8 cellular contexts compared by ENCODE assay signal in genomic region chr18:26226229-26227050, GRCh38. TPM values are rescaled to one million over a fixed set of nuclear protein-coding genes. Genes with fewer than 3 reads are reported as not detected.
A peak's percentile ranks its signal among the peaks of the same experiment; 100 is the strongest.
DNase-seq lines count a peak whose midpoint lies in the region; ATAC-seq and TF ChIP-seq lines count a peak whose summit lies in the region.

TSS of gene TAF4B (plus strand) at chr18:26226445. CDS start at chr18:26226934, 489 bp downstream.

- CTCF ChIA-PET in activated B cell treated with CpG ODN at 0.5 μM for 24 hours (lab: Charles Lee) = interaction anchor here (1.3 kb wide), 1 partner anchor 134 kb away, joined by 3 read pairs; no protein-coding TSS in a partner anchor

- H3K4me1 ChIP-seq in spleen = peaks cover 10 to 38% (median 32%) of the 10 kb centered on the region in 6 donors

- H3K27me3 Mint-ChIP-seq in activated B cell treated with CpG ODN at 0.5 μM for 24 hours = no peaks in the 10 kb centered on the region

- H3K4me3 Mint-ChIP-seq in activated B cell treated with CpG ODN at 0.5 μM for 24 hours = peak within 1 kb of the TSS; percentile 96

- no peaks in the 10 kb centered on the region for H3K27me3 ChIP-seq in spleen (replicated peaks in 1 of 7)

- POLR2A ChIA-PET in activated B cell treated with CpG ODN at 0.5 μM for 24 hours (lab: Charles Lee) = interaction anchor here (0.8 to 2.0 kb wide), 6 partner anchors 10 to 138 kb away, joined by 3 to 18 read pairs (median 8); partner anchors contain the start of genes PSMA8 and SS18

- peaks cover 22% of the 10 kb centered on the region for H3K4me1 Mint-ChIP-seq in activated B cell treated with CpG ODN at 0.5 μM for 24 hours

- peak within 1 kb of the TSS; percentile 97 for H3K27ac Mint-ChIP-seq in activated B cell treated with CpG ODN at 0.5 μM for 24 hours

- peak in 2 of 3 donors; percentile 26 to 74 for TF ChIP-seq POLR2A in spleen (IDR thresholded peaks at IDR 0.05)

- 0% methylated on average over 7 to 101 of the region's 101 CpGs for WGBS in spleen, 5 donors

- no peak for TF ChIP-seq CTCF in activated B cell treated with CpG ODN at 0.5 μM for 24 hours (IDR thresholded peaks at IDR 0.05)
- TF ChIP-seq CTCF in spleen (IDR thresholded peaks at IDR 0.05 in 8 of 11, conservative IDR thresholded peaks at IDR 0.05 in 3 of 11) = no peak

- H3K36me3 ChIP-seq in spleen = no peaks in the 10 kb centered on the region

- peak within 1 kb of the TSS; percentile 73 to 98 (median 92) for H3K4me3 ChIP-seq in spleen

- no peaks in the 10 kb centered on the region for H3K9me3 ChIP-seq in spleen

- DNase-seq in AG08396 (ENCODE audit: low spot score) (peak; percentile 96), NCI-H345 (lab: John Stamatoyannopoulos, UW) (peak; percentile 95), activated B cell treated with CpG ODN at 0.5 μM for 24 hours (peak; percentile 95), caudate nucleus (lab: John Stamatoyannopoulos, UW) (peak; percentile 19 to 96 (median 89)), inferior parietal cortex (ENCODE audit: extremely low spot score) (peak; percentile 96), spleen (peak; percentile 96)

- H3K36me3 Mint-ChIP-seq in activated B cell treated with CpG ODN at 0.5 μM for 24 hours (ENCODE audit: low read depth) = peaks cover 2% of the 10 kb centered on the region

- ATAC-seq in GM18907 (IDR thresholded peaks at IDR 0.05; ENCODE audit: unreplicated experiment) (peak; percentile 91), HG03139 (IDR thresholded peaks at IDR 0.05; ENCODE audit: unreplicated experiment) (peak; percentile 89), activated B cell treated with CpG ODN at 0.5 μM for 24 hours (ENCODE audit: low read depth) (peak; percentile 83)

- H3K27ac ChIP-seq in caudate nucleus (ENCODE audit: low read depth, low read length) (peak within 1 kb of the TSS; percentile 64), spleen (peak within 1 kb of the TSS; percentile 80 to 94 (median 85))

- intact Hi-C loops in activated B cell treated with CpG ODN at 0.5 μM for 24 hours (cut with micrococcal nuclease) (loop anchor here (1.0 to 2.0 kb wide), 5 partner anchors 11 to 876 kb away; no protein-coding TSS in a partner anchor), spleen (cut with DNase I; ENCODE audit: low total_unique reads) (no loop called here)

- no peaks in the 10 kb centered on the region for H3K9me3 Mint-ChIP-seq in activated B cell treated with CpG ODN at 0.5 μM for 24 hours

RNA-seq across cellular contexts. Expression of gene TAF4B, which starts in this region (rescaled TPM):
- total RNA-seq in activated B cell treated with CpG ODN at 0.5 μM for 24 hours = 11.6 and 13.4 TPM in 2 replicates
- 10 to 100 TPM in 5 of 7 donors, 1 to 10 TPM in 2; 8.8 to 23.8 (median 11.2) TPM for total RNA-seq in spleen
- 1 to 10 TPM; 6.4 to 6.9 (median 6.6) TPM for polyA plus RNA-seq in spleen

Comparison
In these comparisons a context has a peak if more than half of its experiments do, and no peak if none do; other contexts are left out.
1. Peak in every context shown above with its lines: DNase-seq, ATAC-seq, H3K4me3 ChIP-seq and H3K27ac ChIP-seq.